7 cellular contexts compared by ENCODE assay signal in genomic region chr15:82241836-82242499, GRCh38. TPM values are rescaled to one million over a fixed set of nuclear protein-coding genes. Genes with fewer than 3 reads are reported as not detected.
DNase-seq lines count a peak whose midpoint lies in the region; TF ChIP-seq lines count a peak whose summit lies in the region.
"Not testable (repeated sequence)": the region's sequence is repeated elsewhere in the genome, so short reads cannot be mapped to it uniquely, and the experiment has no call there.

No MANE protein-coding gene starts in this region.

- peak overlapping the region; percentile 14 for H3K27ac Mint-ChIP-seq in activated naive CD4-positive, alpha-beta T cell treated with anti-CD3 and anti-CD28 coated beads for 36 hours

- BruUV-seq in mammary epithelial cell (replicated peaks; lab: Mats Ljungman, UMichigan), result not testable (repeated sequence)

- dilution Hi-C loops in mammary epithelial cell (cut with HindIII; ENCODE audit: low sequenced_read_pairs), result not testable (repeated sequence)

- H3K79me2 ChIP-seq in mammary epithelial cell (ENCODE audit: insufficient read depth, low read length), result peaks cover 13% of the 10 kb centered on the region

- not testable (repeated sequence) for H4K20me1 ChIP-seq in mammary epithelial cell (ENCODE audit: insufficient read depth, low read length)

- not testable (repeated sequence) for H3K9ac ChIP-seq in mammary epithelial cell (ENCODE audit: insufficient read depth, low read length)

- TF ChIP-seq CTCF in mammary epithelial cell (conservative IDR thresholded peaks at IDR 0.05 in 1 of 2, IDR thresholded peaks at IDR 0.05 in 1 of 2; ENCODE audit: extremely low read depth in 1 of 2, insufficient read depth in 1 of 2, low read depth in 1 of 2, low read length in 2 of 2); fibroblast of mammary gland (conservative IDR thresholded peaks at IDR 0.05; ENCODE audit: control insufficient read depth, insufficient read depth, low read depth, low read length); kidney epithelial cell (IDR thresholded peaks at IDR 0.05; ENCODE audit: insufficient read depth, low read length, poor library complexity, severe bottlenecking): not testable (repeated sequence)

- H3K36me3 ChIP-seq in mammary epithelial cell (ENCODE audit: insufficient read depth, low read length), result peaks cover 18% of the 10 kb centered on the region
- not testable (repeated sequence) for H3K36me3 ChIP-seq in kidney epithelial cell (ENCODE audit: control insufficient read depth, insufficient read depth, low read length)

- intact Hi-C loops in activated naive CD4-positive, alpha-beta T cell treated with anti-CD3 and anti-CD28 coated beads for 36 hours (cut with micrococcal nuclease); mammary epithelial cell (cut with micrococcal nuclease): not testable (repeated sequence)

- H2AFZ ChIP-seq in mammary epithelial cell (ENCODE audit: low read depth, low read length), result not testable (repeated sequence)

- H3K9me3 ChIP-seq in mammary epithelial cell (replicated peaks; ENCODE audit: insufficient read depth, low read length), result not testable (repeated sequence)

- H3K27me3 Mint-ChIP-seq in activated naive CD4-positive, alpha-beta T cell treated with anti-CD3 and anti-CD28 coated beads for 36 hours (ENCODE audit: low read depth), result not testable (repeated sequence)

- H3K36me3 Mint-ChIP-seq in activated naive CD4-positive, alpha-beta T cell treated with anti-CD3 and anti-CD28 coated beads for 36 hours (ENCODE audit: low read depth), result peaks cover 28% of the 10 kb centered on the region

- not testable (repeated sequence) for H3K4me3 Mint-ChIP-seq in activated naive CD4-positive, alpha-beta T cell treated with anti-CD3 and anti-CD28 coated beads for 36 hours

- not testable (repeated sequence) for H3K27me3 ChIP-seq in mammary epithelial cell (ENCODE audit: insufficient read depth, low read length); kidney epithelial cell (ENCODE audit: control insufficient read depth, insufficient read depth, low read length)

- CTCF ChIA-PET in activated naive CD4-positive, alpha-beta T cell treated with anti-CD3 and anti-CD28 coated beads for 36 hours (lab: Charles Lee); mammary epithelial cell (lab: Charles Lee; ENCODE audit: low non-redundant PET): not testable (repeated sequence)

- H3K27ac ChIP-seq in mammary epithelial cell (ENCODE audit: insufficient read depth, low read depth, low read length), result not testable (repeated sequence)

- in situ Hi-C loops in mammary epithelial cell (cut with MboI; ENCODE audit: low sequenced_read_pairs in 2 of 2), result not testable (repeated sequence)

- H3K4me1 ChIP-seq in mammary epithelial cell (ENCODE audit: insufficient read depth, low read length), result not testable (repeated sequence)

- not testable (repeated sequence) for H3K9me3 Mint-ChIP-seq in activated naive CD4-positive, alpha-beta T cell treated with anti-CD3 and anti-CD28 coated beads for 36 hours

- not testable (repeated sequence) for H3K4me3 ChIP-seq in mammary epithelial cell (replicated peaks in 1 of 3; ENCODE audit: insufficient read depth in 1 of 3, low read depth in 2 of 3, low read length in 3 of 3); fibroblast of mammary gland (ENCODE audit: control insufficient read depth, low read depth, low read length); kidney epithelial cell (ENCODE audit: low read depth, low read length)

- WGBS in mammary epithelial cell (ENCODE audit: low coverage, missing lambda C conversion rate), result 0% methylated on average over 1 of the region's 1 CpG

- peak; percentile 78 for DNase-seq in ELR (ENCODE audit: low read depth)
- peak; percentile 2 for DNase-seq in HS-5 (ENCODE audit: low read depth)
- peak; percentile 58 for DNase-seq in RPMI7951 (ENCODE audit: low read depth)
- not testable (repeated sequence) for DNase-seq in activated naive CD4-positive, alpha-beta T cell treated with anti-CD3 and anti-CD28 coated beads for 36 hours
- peak; percentile 65 for DNase-seq in mammary epithelial cell
- peak; percentile 63 for DNase-seq in fibroblast of mammary gland (ENCODE audit: low read depth)
- peak; percentile 1 for DNase-seq in kidney epithelial cell (ENCODE audit: low read depth)

- H3K4me1 Mint-ChIP-seq in activated naive CD4-positive, alpha-beta T cell treated with anti-CD3 and anti-CD28 coated beads for 36 hours (ENCODE audit: low read depth), result not testable (repeated sequence)

- not testable (repeated sequence) for H3K4me2 ChIP-seq in mammary epithelial cell (ENCODE audit: insufficient read depth, low read depth, low read length)

RNA-seq across cellular contexts. Expression of gene EFL1, which starts 20.6 kb away (rescaled TPM):
- 27.2 and 34.4 TPM in 2 replicates for total RNA-seq in RPMI7951 (2014; rRNA removed; shearing (Covaris generic))
- total RNA-seq in activated naive CD4-positive, alpha-beta T cell treated with anti-CD3 and anti-CD28 coated beads for 36 hours, result 10 to 100 TPM; 15.8 to 18.6 TPM
- 10 to 100 TPM; 30.0 to 39.2 TPM for total RNA-seq in mammary epithelial cell
- polyA plus RNA-seq in mammary epithelial cell, result 38.0 TPM
- 132 TPM for polyA minus RNA-seq in mammary epithelial cell
- 21.3 and 21.8 TPM in 2 replicates for total RNA-seq in kidney epithelial cell

RNA-seq across cellular contexts. Expression of gene SAXO2, which starts 20.6 kb away (rescaled TPM):
- under 0.01 TPM in 1 of 2 replicates, not detected in the other for total RNA-seq in RPMI7951 (2014; rRNA removed; shearing (Covaris generic))
- under 1 TPM; 0.69 to 0.79 TPM for total RNA-seq in activated naive CD4-positive, alpha-beta T cell treated with anti-CD3 and anti-CD28 coated beads for 36 hours
- total RNA-seq in mammary epithelial cell, result 1 to 10 TPM; 3.3 to 4.2 TPM
- 2.0 TPM for polyA plus RNA-seq in mammary epithelial cell
- polyA minus RNA-seq in mammary epithelial cell, result not detected
- 0.79 and 0.96 TPM in 2 replicates for total RNA-seq in kidney epithelial cell
